Comparison of ENCODE assay signal across 1 cellular context in genomic region chr17:61128671-61129115, GRCh38.
TF ChIP-seq lines count a peak whose summit lies in the region.

No MANE protein-coding gene starts in this region.

TF ChIP-seq in HepG2, 621 proteins besides CTCF, POLR2A, EP300 and RAD21 (continued from another document):
- no peak for TF ChIP-seq ZNF770 (CRISPR knock-in tag; IDR thresholded peaks at IDR 0.05)
- no peak for TF ChIP-seq TEF (CRISPR knock-in tag; IDR thresholded peaks at IDR 0.05)
- no peak for TF ChIP-seq MEIS1 (CRISPR knock-in tag; IDR thresholded peaks at IDR 0.05; ENCODE audit: borderline replicate concordance)
TF ChIP-seq in HepG2: peak in this region for 0.
